Comparison of ENCODE assay signal across 15 cellular contexts in the genomic region with DNA sequence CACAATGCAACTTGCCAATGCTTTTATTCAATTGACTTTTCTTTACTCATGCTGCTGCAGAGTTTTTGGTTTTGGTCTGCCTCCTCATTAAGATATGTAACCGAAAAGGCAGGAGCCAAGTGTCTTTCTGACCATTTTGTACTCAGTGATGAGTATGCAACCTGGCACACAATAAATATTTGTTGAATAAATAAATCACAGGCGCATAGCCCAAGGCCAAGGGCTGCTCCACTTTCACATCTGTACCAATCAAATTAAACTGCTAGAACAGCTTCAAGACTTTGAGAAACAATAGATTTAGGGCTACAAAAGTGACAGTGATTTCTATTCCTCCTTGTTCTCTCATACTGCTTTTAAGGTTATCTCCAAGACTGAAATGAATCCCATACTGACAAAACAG.
A peak's percentile ranks its signal among the peaks of the same experiment; 100 is the strongest.
DNase-seq lines count a peak whose midpoint lies in the region; ATAC-seq, FAIRE-seq and TF ChIP-seq lines count a peak whose summit lies in the region.
"Had no signal": no experiment of that assay in that cellular context is flagged by ENCODE, and none has a peak within 500 bp of the region (broad histone marks: within the 10 kb centered on the region; RNA-seq: fewer than 3 reads in every experiment).

No MANE protein-coding gene starts in this region.

- H2BK5ac ChIP-seq in mesenchymal stem cell (ENCODE audit: low read depth, low read length, poor library complexity, severe bottlenecking), result no peak overlapping the region

- H3K4me2 ChIP-seq in PC-3 (ENCODE audit: low read length) (peak overlapping the region; percentile 69), mesenchymal stem cell (ENCODE audit: low read length, poor library complexity, severe bottlenecking) (no peak overlapping the region)
- H3K4me2 ChIP-seq: BLaER1, GM23338 had no signal

- BruUV-seq in PC-3 (replicated peaks; lab: Mats Ljungman, UMichigan), result no TSS peak

- H4K20me1 ChIP-seq in PC-3 (ENCODE audit: low read length), result no peaks in the 10 kb centered on the region
- H4K20me1 ChIP-seq: BLaER1 had no signal

- TF ChIP-seq POLR2A in GM12892 (IDR thresholded peaks at IDR 0.05; ENCODE audit: low read depth, low read length), result no peak

- H3K79me2 ChIP-seq in PC-3 (ENCODE audit: low read length), result no peaks in the 10 kb centered on the region

- no peak overlapping the region for H2BK120ac ChIP-seq in mesenchymal stem cell (ENCODE audit: low read depth, low read length)

- H3K23ac ChIP-seq in mesenchymal stem cell (ENCODE audit: low read length in 2 of 2), result no peak overlapping the region

- peak overlapping the region; percentile 37 for H2AFZ ChIP-seq in PC-3 (ENCODE audit: low read length)
- H2AFZ ChIP-seq in mesenchymal stem cell (ENCODE audit: low read depth, low read length), result no peak overlapping the region
- H2AFZ ChIP-seq: GM23338 had no signal

- no peak overlapping the region for H3K27ac ChIP-seq in CD8-positive, alpha-beta memory T cell (ENCODE audit: low read depth, low read length)
- H3K27ac ChIP-seq in PC-3 (ENCODE audit: low read length) (peak overlapping the region; percentile 97), mesenchymal stem cell (ENCODE audit: low read length, poor library complexity, severe bottlenecking) (no peak overlapping the region)
- H3K27ac ChIP-seq: BLaER1, thoracic aorta had no signal

- H3K4me1 Mint-ChIP-seq in CD8-positive, alpha-beta memory T cell, result peaks cover 68 to 83% (median 75%) of the 10 kb centered on the region in 3 donors

- H3K9me2 ChIP-seq in PC-3 (replicated peaks; ENCODE audit: low read length), result no peaks in the 10 kb centered on the region

- no peak overlapping the region for H2AK5ac ChIP-seq in mesenchymal stem cell (ENCODE audit: low read length, severe bottlenecking)

- H3K27me3 Mint-ChIP-seq in CD8-positive, alpha-beta memory T cell, result peaks cover 0 to 2% of the 10 kb centered on the region in 2 donors

- peak; percentile 46 for DNase-seq in AG09319 (ENCODE audit: extremely low read depth, low read depth)
- no peak for DNase-seq in CD8-positive, alpha-beta memory T cell
- peak; percentile 86 for DNase-seq in PC-3
- DNase-seq in dedifferentiated amniotic fluid mesenchymal stem cell (ENCODE audit: extremely low spot score), result peak; percentile 23
- no peak for DNase-seq in Ammon's horn (ENCODE audit: low spot score)
- no peak for DNase-seq in GM12892 (ENCODE audit: insufficient read length)
- DNase-seq in mesenchymal stem cell, result no peak
- DNase-seq: activated effector memory CD4-positive, alpha-beta T cell treated with anti-CD3 and anti-CD28 coated beads, Interleukin-2, amount 50 U/mL, for 16 hours; hippocampal formation; SIG-M5; stimulated activated CD4-positive, alpha-beta T cell treated with anti-CD3 and anti-CD28 coated beads, Interleukin-2, amount 100 ng/mL, for 48 hours had no signal

- peak overlapping the region; percentile 7 to 97 (median 94) for H3K27ac Mint-ChIP-seq in CD8-positive, alpha-beta memory T cell
- H3K27ac Mint-ChIP-seq: GM23338 had no signal

- no peak overlapping the region for H4K8ac ChIP-seq in mesenchymal stem cell (ENCODE audit: low read length)

- peaks cover 5 to 10% (median 7%) of the 10 kb centered on the region in 5 donors for H3K9me3 Mint-ChIP-seq in CD8-positive, alpha-beta memory T cell
- H3K9me3 Mint-ChIP-seq: GM23338 had no signal

- peaks cover 17% of the 10 kb centered on the region for H3K4me1 ChIP-seq in CD8-positive, alpha-beta memory T cell (ENCODE audit: insufficient read depth, low read length)
- H3K4me1 ChIP-seq in PC-3 (ENCODE audit: insufficient read depth, low read length) (peaks cover 42% of the 10 kb centered on the region), mesenchymal stem cell (ENCODE audit: control insufficient read depth, insufficient read depth, low read depth, low read length) (no peaks in the 10 kb centered on the region)
- H3K4me1 ChIP-seq: BLaER1 had no signal

- H3K79me1 ChIP-seq in mesenchymal stem cell (replicated peaks; ENCODE audit: low read length, poor library complexity, severe bottlenecking), result no peaks in the 10 kb centered on the region

- peak overlapping the region; percentile 9 to 71 (median 53) for H3K4me3 Mint-ChIP-seq in CD8-positive, alpha-beta memory T cell
- H3K4me3 Mint-ChIP-seq: GM23338 had no signal

- H3K36me3 ChIP-seq in CD8-positive, alpha-beta memory T cell (ENCODE audit: insufficient read depth, low read length), result no peaks in the 10 kb centered on the region
- H3K36me3 ChIP-seq in PC-3 (ENCODE audit: low read depth, low read length) (no peaks in the 10 kb centered on the region), mesenchymal stem cell (ENCODE audit: control insufficient read depth in 1 of 2, insufficient read depth in 2 of 2, low read depth in 1 of 2, low read length in 2 of 2) (no peaks in the 10 kb centered on the region)
- H3K36me3 ChIP-seq: BLaER1, thoracic aorta had no signal

- no peak for TF ChIP-seq CTCF in AG09319 (IDR thresholded peaks at IDR 0.05; ENCODE audit: low read depth, low read length)
- TF ChIP-seq CTCF in PC-3 (conservative IDR thresholded peaks at IDR 0.05; ENCODE audit: low read depth, low read length), result no peak

- no peak overlapping the region for H3K18ac ChIP-seq in mesenchymal stem cell (ENCODE audit: low read depth in 1 of 2, low read length in 2 of 2)

- peaks cover 5% of the 10 kb centered on the region for H3F3A ChIP-seq in PC-3 (ENCODE audit: low read length, unreplicated experiment)

- CTCF ChIA-PET in CD8-positive, alpha-beta memory T cell (lab: Charles Lee), result interaction anchor here (1.0 to 3.2 kb wide), 3 partner anchors 19 to 318 kb away, joined by 3 to 17 read pairs (median 4); no protein-coding TSS in a partner anchor
- CTCF ChIA-PET in PC-3 (lab: Charles Lee), result no interaction called here

- no peaks in the 10 kb centered on the region for H3K27me3 ChIP-seq in CD8-positive, alpha-beta memory T cell (ENCODE audit: insufficient read depth, low read length, poor library complexity, severe bottlenecking)
- no peaks in the 10 kb centered on the region for H3K27me3 ChIP-seq in PC-3 (ENCODE audit: low read length)
- no peaks in the 10 kb centered on the region for H3K27me3 ChIP-seq in mesenchymal stem cell (ENCODE audit: control insufficient read depth in 1 of 2, insufficient read depth in 1 of 2, low read length in 2 of 2)
- H3K27me3 ChIP-seq: BLaER1 had no signal

- no peak for FAIRE-seq in GM12892 (lab: Jason Lieb, UNC)

- intact Hi-C loops in PC-3 (cut with micrococcal nuclease), result loop anchor here (5.0 kb wide), 4 partner anchors 67 to 937 kb away; partner anchors contain the start of gene ID2

- no peak overlapping the region for H3K14ac ChIP-seq in mesenchymal stem cell (ENCODE audit: low read length in 2 of 2)

- no peak overlapping the region for H2BK12ac ChIP-seq in mesenchymal stem cell (ENCODE audit: low read length in 2 of 2)

- no peaks in the 10 kb centered on the region for H3K9me3 ChIP-seq in CD8-positive, alpha-beta memory T cell (ENCODE audit: low read length)
- H3K9me3 ChIP-seq in PC-3 (ENCODE audit: low read length) (no peaks in the 10 kb centered on the region), mesenchymal stem cell (ENCODE audit: control insufficient read depth, low read length) (no peaks in the 10 kb centered on the region)
- H3K9me3 ChIP-seq: BLaER1, thoracic aorta had no signal

- H4K91ac ChIP-seq in mesenchymal stem cell (ENCODE audit: low read length), result no peak overlapping the region

- H3K9ac ChIP-seq in PC-3 (ENCODE audit: low read length), result peak overlapping the region; percentile 75
- H3K9ac ChIP-seq in mesenchymal stem cell (ENCODE audit: low read length), result no peak overlapping the region
- H3K9ac ChIP-seq: BLaER1 had no signal

- peaks cover 0 to 8% (median 8%) of the 10 kb centered on the region in 3 donors for H3K36me3 Mint-ChIP-seq in CD8-positive, alpha-beta memory T cell

- H3K4me3 ChIP-seq in CD8-positive, alpha-beta memory T cell (ENCODE audit: low read length), result peak overlapping the region; percentile 8
- H3K4me3 ChIP-seq in PC-3 (ENCODE audit: low read length), result peak overlapping the region; percentile 30; the same call in 1 of the 2 replicates
- H3K4me3 ChIP-seq in mesenchymal stem cell (ENCODE audit: insufficient read depth in 1 of 2, low read depth in 1 of 2, low read length in 2 of 2), result no peak overlapping the region
- H3K4me3 ChIP-seq: BLaER1, GM23338, thoracic aorta had no signal

- H3K4ac ChIP-seq in mesenchymal stem cell (ENCODE audit: low read depth in 1 of 2, low read length in 2 of 2), result no peak overlapping the region

- ATAC-seq in PC-3 (peak; percentile 86), HG02852 (IDR thresholded peaks at IDR 0.05; ENCODE audit: unreplicated experiment) (no peak)
- ATAC-seq: GM23338 had no signal

- POLR2A ChIA-PET in CD8-positive, alpha-beta memory T cell (lab: Charles Lee), result interaction anchor here (0.5 to 3.5 kb wide), 6 partner anchors 18 to 937 kb away, joined by 3 to 16 read pairs (median 3); partner anchors contain the start of gene ID2
- POLR2A ChIA-PET in PC-3 (lab: Charles Lee; ENCODE audit: unreplicated experiment), result interaction anchor here (0.6 kb wide), 1 partner anchor 12 kb away, joined by 5 read pairs; no protein-coding TSS in a partner anchor

- H2BK15ac ChIP-seq in mesenchymal stem cell (ENCODE audit: low read depth, poor library complexity, severe bottlenecking), result no peak overlapping the region

- 90% methylated on average over 2 of the region's 2 CpGs for WGBS in mesenchymal stem cell

Comparison
In these comparisons a context has a peak if more than half of its experiments do, and no peak if none do; other contexts are left out.
1. DNase-seq: peak in AG09319 (single experiment), PC-3 (single experiment) and dedifferentiated amniotic fluid mesenchymal stem cell (single experiment); none in CD8-positive, alpha-beta memory T cell (0 of 5), Ammon's horn (single experiment), GM12892 (single experiment) and mesenchymal stem cell (single experiment).
2. H3K4me3 ChIP-seq: peak in CD8-positive, alpha-beta memory T cell (single experiment) and PC-3 (single experiment); none in mesenchymal stem cell (0 of 2).